Comparison of ENCODE assay signal across 7 cellular contexts in genomic region chr14:70665448-70666363, GRCh38. TPM values are rescaled to one million over a fixed set of nuclear protein-coding genes. Genes with fewer than 3 reads are reported as not detected.
DNase-seq lines count a peak whose midpoint lies in the region; ATAC-seq, FAIRE-seq and TF ChIP-seq lines count a peak whose summit lies in the region.

No MANE protein-coding gene starts in this region.

- H3K36me3 Mint-ChIP-seq in activated T-helper 17 cell treated with anti-CD3 and anti-CD28 coated beads, Interleukin-2, amount 50 U/mL, for 72 hours (ENCODE audit: low read depth) = peaks cover 38% of the 10 kb centered on the region
- no peaks in the 10 kb centered on the region for H3K36me3 Mint-ChIP-seq in osteocyte (ENCODE audit: unreplicated experiment)

- ATAC-seq in GM18505 (IDR thresholded peaks at IDR 0.05; ENCODE audit: unreplicated experiment) = peak; percentile 42
- ATAC-seq in activated T-helper 17 cell treated with anti-CD3 and anti-CD28 coated beads, Interleukin-2, amount 50 U/mL, for 72 hours (replicated peaks) = peak; percentile 61

- peaks cover 33% of the 10 kb centered on the region for H3K4me1 Mint-ChIP-seq in activated T-helper 17 cell treated with anti-CD3 and anti-CD28 coated beads, Interleukin-2, amount 50 U/mL, for 72 hours
- peaks cover 21% of the 10 kb centered on the region for H3K4me1 Mint-ChIP-seq in osteocyte (ENCODE audit: unreplicated experiment)

- H3K27ac Mint-ChIP-seq in activated T-helper 17 cell treated with anti-CD3 and anti-CD28 coated beads, Interleukin-2, amount 50 U/mL, for 72 hours = peak overlapping the region; percentile 74
- peak overlapping the region; percentile 42 for H3K27ac Mint-ChIP-seq in osteocyte (ENCODE audit: unreplicated experiment)

- H3K4me3 Mint-ChIP-seq in activated T-helper 17 cell treated with anti-CD3 and anti-CD28 coated beads, Interleukin-2, amount 50 U/mL, for 72 hours = peak overlapping the region; percentile 29
- no peak overlapping the region for H3K4me3 Mint-ChIP-seq in osteocyte (ENCODE audit: unreplicated experiment)

- DNase-seq in H54 (ENCODE audit: insufficient read length, low spot score) (peak; percentile 45), LoVo (ENCODE audit: low spot score) (peak; percentile 84), osteocyte (ENCODE audit: extremely low spot score, unreplicated experiment) (no peak), hypothalamus (lab: John Stamatoyannopoulos, UW) (no peak), GDM1 (lab: John Stamatoyannopoulos, UW) (no peak)

- H3K27me3 Mint-ChIP-seq in activated T-helper 17 cell treated with anti-CD3 and anti-CD28 coated beads, Interleukin-2, amount 50 U/mL, for 72 hours = no peaks in the 10 kb centered on the region
- H3K27me3 Mint-ChIP-seq in osteocyte (ENCODE audit: unreplicated experiment) = no peaks in the 10 kb centered on the region

- no peaks in the 10 kb centered on the region for H3K9me3 Mint-ChIP-seq in activated T-helper 17 cell treated with anti-CD3 and anti-CD28 coated beads, Interleukin-2, amount 50 U/mL, for 72 hours
- no peaks in the 10 kb centered on the region for H3K9me3 Mint-ChIP-seq in osteocyte (ENCODE audit: unreplicated experiment)

- peak; percentile 87 for FAIRE-seq in H54 (lab: Jason Lieb, UNC)

- no peak for TF ChIP-seq CTCF in osteocyte (IDR thresholded peaks at IDR 0.05)

- TF ChIP-seq POLR2A in GM18505 (IDR thresholded peaks at IDR 0.05; ENCODE audit: borderline replicate concordance, extremely low read depth, insufficient read depth, insufficient read length) (peak; percentile 52), H54 (IDR thresholded peaks at IDR 0.05; ENCODE audit: low read depth, low read length) (no peak)

RNA-seq across cellular contexts. Expression of gene TTC9, which starts 24.0 kb away (rescaled TPM):
- 1 to 10 TPM; 4.7 to 8.0 TPM for total RNA-seq in activated T-helper 17 cell treated with anti-CD3 and anti-CD28 coated beads, Interleukin-2, amount 50 U/mL, for 72 hours
- total RNA-seq in osteocyte = 0.99 and 1.2 TPM in 2 replicates

Comparison
In these comparisons a context has a peak if more than half of its experiments do, and no peak if none do; other contexts are left out.
1. DNase-seq: peak in H54 (single experiment) and LoVo (single experiment); none in osteocyte (single experiment), hypothalamus (0 of 51) and GDM1 (single experiment).